ENCODE assay signal across 1 cellular context in genomic region chr1:204045430-204045829, GRCh38.
TF ChIP-seq lines count a peak whose summit lies in the region.

No MANE protein-coding gene starts in this region.

TF ChIP-seq in HepG2, 621 proteins besides CTCF, POLR2A, EP300 and RAD21 (continued from another document):
- no peak for TF ChIP-seq SYNCRIP (IDR thresholded peaks at IDR 0.05; ENCODE audit: insufficient read depth, low read depth, low read length)
- TF ChIP-seq PAX8 (CRISPR knock-in tag; IDR thresholded peaks at IDR 0.05; ENCODE audit: borderline replicate concordance) = no peak
- no peak for TF ChIP-seq TSC22D2 (CRISPR knock-in tag; IDR thresholded peaks at IDR 0.05; ENCODE audit: borderline replicate concordance)
- no peak for TF ChIP-seq TCF7 (IDR thresholded peaks at IDR 0.05; ENCODE audit: low read depth)
- no peak for TF ChIP-seq LRRFIP1 (CRISPR knock-in tag; conservative IDR thresholded peaks at IDR 0.05)
- no peak for TF ChIP-seq PRPF4 (IDR thresholded peaks at IDR 0.05; ENCODE audit: low read depth, low read length, poor library complexity, severe bottlenecking)
- TF ChIP-seq ARID2 (CRISPR knock-in tag; IDR thresholded peaks at IDR 0.05; ENCODE audit: borderline replicate concordance) = no peak
